ENCODE assay signal across 17 cellular contexts in the genomic region with DNA sequence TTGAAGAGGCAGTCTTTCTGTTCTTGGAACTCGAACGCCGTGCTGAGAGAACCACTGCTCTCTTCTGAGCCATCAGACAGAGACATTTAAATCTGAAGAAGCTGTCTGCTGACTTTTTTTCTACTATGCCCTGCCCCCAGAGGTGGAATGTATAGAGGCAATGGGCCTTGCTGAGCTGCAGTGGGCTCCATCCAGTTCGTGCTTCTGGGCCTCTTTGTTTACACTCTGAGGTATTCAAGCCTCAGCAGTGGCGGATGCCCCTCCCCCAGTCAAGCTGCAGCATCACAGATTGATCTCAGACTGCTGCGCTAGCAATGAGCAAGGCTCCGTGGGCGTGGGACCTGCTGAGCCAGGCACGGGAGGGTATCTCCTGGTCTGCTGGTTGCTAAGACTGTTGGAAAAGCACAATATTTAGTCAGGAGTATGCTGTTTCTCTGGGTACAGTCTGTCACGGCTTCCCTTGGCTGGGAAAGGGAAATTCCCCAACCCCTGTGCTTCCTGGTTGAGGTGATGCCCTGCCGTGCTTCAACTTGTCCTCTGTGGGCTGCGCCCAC.
DNase-seq lines count a peak whose midpoint lies in the region; ATAC-seq and TF ChIP-seq lines count a peak whose summit lies in the region.
"Had no signal": no experiment of that assay in that cellular context is flagged by ENCODE, and none has a peak within 500 bp of the region (broad histone marks: within the 10 kb centered on the region; RNA-seq: fewer than 3 reads in every experiment).

No MANE protein-coding gene starts in this region.

- no peak overlapping the region for H3K27ac ChIP-seq in neural progenitor cell
- H3K27ac ChIP-seq: SK-N-MC had no signal

- H3K27me3 Mint-ChIP-seq in neural progenitor cell (ENCODE audit: insufficient read depth, low read depth), result no peaks in the 10 kb centered on the region
- H3K27me3 Mint-ChIP-seq: activated T-helper 17 cell treated with anti-CD3 and anti-CD28 coated beads, Interleukin-2, amount 50 U/mL, for 72 hours; effector memory CD8-positive, alpha-beta T cell; naive thymus-derived CD8-positive, alpha-beta T cell had no signal

- no peaks in the 10 kb centered on the region for H4K20me1 ChIP-seq in neural progenitor cell (ENCODE audit: low read depth)

- no peak overlapping the region for H3K4me3 Mint-ChIP-seq in neural progenitor cell
- H3K4me3 Mint-ChIP-seq: activated T-helper 17 cell treated with anti-CD3 and anti-CD28 coated beads, Interleukin-2, amount 50 U/mL, for 72 hours; effector memory CD8-positive, alpha-beta T cell; naive thymus-derived CD8-positive, alpha-beta T cell; T-helper 2 cell treated with Interferon-gamma antibody and Interleukin-4, amounts not matched to agents 5 μg/mL and 100 μg/mL, for 36 hours had no signal

- H3K4me1 ChIP-seq in neural progenitor cell, result no peaks in the 10 kb centered on the region

- no peak overlapping the region for H3K4me2 ChIP-seq in neural progenitor cell

- no peaks in the 10 kb centered on the region for H3K27me3 ChIP-seq in neural progenitor cell

- H3K4me3 ChIP-seq in neural progenitor cell, result no peak overlapping the region
- H3K4me3 ChIP-seq: SK-N-MC had no signal

- peaks cover 2% of the 10 kb centered on the region for H3K9me3 Mint-ChIP-seq in neural progenitor cell

- no peak overlapping the region for H3K9ac ChIP-seq in neural progenitor cell

- no peaks in the 10 kb centered on the region for H3K79me2 ChIP-seq in neural progenitor cell (ENCODE audit: low read depth)

- no peaks in the 10 kb centered on the region for H3F3A ChIP-seq in neural progenitor cell (ENCODE audit: low read depth)

- no peaks in the 10 kb centered on the region for H3K36me3 Mint-ChIP-seq in neural progenitor cell
- H3K36me3 Mint-ChIP-seq: naive thymus-derived CD8-positive, alpha-beta T cell had no signal

- H3K9me3 ChIP-seq in neural progenitor cell (ENCODE audit: low read depth), result no peaks in the 10 kb centered on the region

- H3K36me3 ChIP-seq in neural progenitor cell, result no peaks in the 10 kb centered on the region

- peak; percentile 23 for TF ChIP-seq CTCF in neural progenitor cell (IDR thresholded peaks at IDR 0.05)

- peak overlapping the region; percentile 23 for H2AFZ ChIP-seq in neural progenitor cell (replicated peaks)

- no peaks in the 10 kb centered on the region for H3K4me1 Mint-ChIP-seq in neural progenitor cell
- H3K4me1 Mint-ChIP-seq: activated T-helper 17 cell treated with anti-CD3 and anti-CD28 coated beads, Interleukin-2, amount 50 U/mL, for 72 hours; naive thymus-derived CD8-positive, alpha-beta T cell had no signal

- ATAC-seq in GM18870 (IDR thresholded peaks at IDR 0.05; ENCODE audit: unreplicated experiment), result no peak
- ATAC-seq: activated T-helper 17 cell treated with anti-CD3 and anti-CD28 coated beads, Interleukin-2, amount 50 U/mL, for 72 hours; effector memory CD8-positive, alpha-beta T cell; naive thymus-derived CD8-positive, alpha-beta T cell had no signal

- peak; percentile 50 for DNase-seq in HPDE6-E6E7 (ENCODE audit: extremely low spot score)
- DNase-seq in amniotic epithelial cell (ENCODE audit: low read depth), result peak; percentile 80
- DNase-seq in glomerular visceral epithelial cell (ENCODE audit: extremely low spot score), result peak; percentile 39
- peak; percentile 58 for DNase-seq in neural progenitor cell (ENCODE audit: low spot score)
- no peak for DNase-seq in nucleus accumbens (lab: John Stamatoyannopoulos, UW)
- no peak for DNase-seq in activated gamma-delta T cell treated with Interleukin-2 at 50 U/mL for 16 hours
- DNase-seq: effector memory CD8-positive, alpha-beta T cell; Karpas-422; naive thymus-derived CD8-positive, alpha-beta T cell; NCI-H1048; NCI-H2081; NCI-H524; stimulated activated CD4-positive, alpha-beta T cell treated with anti-CD3 and anti-CD28 coated beads, Interleukin-4, amount 100 ng/mL, for 1 hour had no signal

- no peak overlapping the region for H3K27ac Mint-ChIP-seq in neural progenitor cell
- H3K27ac Mint-ChIP-seq: activated T-helper 17 cell treated with anti-CD3 and anti-CD28 coated beads, Interleukin-2, amount 50 U/mL, for 72 hours; effector memory CD8-positive, alpha-beta T cell; naive thymus-derived CD8-positive, alpha-beta T cell; T-helper 2 cell treated with Interferon-gamma antibody and Interleukin-4, amounts not matched to agents 5 μg/mL and 100 μg/mL, for 36 hours had no signal

Comparison
In these comparisons a context has a peak if more than half of its experiments do, and no peak if none do; other contexts are left out.
1. DNase-seq: peak in HPDE6-E6E7 (single experiment), amniotic epithelial cell (single experiment), glomerular visceral epithelial cell (single experiment) and neural progenitor cell (single experiment); none in nucleus accumbens (0 of 56) and activated gamma-delta T cell treated with Interleukin-2 at 50 U/mL for 16 hours (single experiment).